In the genomic region with DNA sequence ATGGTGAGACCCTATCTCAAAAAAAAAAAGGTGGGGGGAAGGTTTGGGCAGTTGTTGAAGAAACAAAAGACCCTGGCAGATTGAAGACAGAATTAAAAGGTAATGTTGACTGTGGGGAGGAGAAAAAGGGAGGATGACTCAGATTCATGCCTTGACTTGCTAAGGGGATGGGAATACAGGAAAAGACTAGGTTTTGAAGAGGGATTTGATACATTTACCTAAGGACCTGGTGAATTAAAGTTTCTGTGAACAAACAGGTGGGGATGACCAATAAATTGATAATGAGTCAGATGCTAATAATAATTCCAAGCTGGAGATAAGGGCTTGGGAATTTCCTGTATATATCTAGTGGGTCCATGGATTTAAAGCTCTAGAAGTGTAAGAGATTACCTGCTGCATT, we compare ENCODE assay signal across 12 cellular contexts. TPM values are rescaled to one million over a fixed set of nuclear protein-coding genes. Genes with fewer than 3 reads are reported as not detected.
A peak's percentile ranks its signal among the peaks of the same experiment; 100 is the strongest.
DNase-seq lines count a peak whose midpoint lies in the region; FAIRE-seq and TF ChIP-seq lines count a peak whose summit lies in the region.
"Had no signal": no experiment of that assay in that cellular context is flagged by ENCODE, and none has a peak within 500 bp of the region (broad histone marks: within the 10 kb centered on the region; RNA-seq: fewer than 3 reads in every experiment).

No MANE protein-coding gene starts in this region.

- peak; percentile 51 for DNase-seq in HPDE6-E6E7 (ENCODE audit: extremely low spot score)
- peak; percentile 61 for DNase-seq in NCI-H69 (lab: John Stamatoyannopoulos, UW)
- peak; percentile 89 for DNase-seq in bronchial epithelial cell (ENCODE audit: low read depth)
- DNase-seq in type B pancreatic cell (ENCODE audit: extremely low spot score, unreplicated experiment): no peak
- DNase-seq in activated gamma-delta T cell (lab: John Stamatoyannopoulos, UW): no peak
- no peak for DNase-seq in NCI-H2081 treated with DMSO at 0.1 percent for 48 hours (lab: John Stamatoyannopoulos, UW)
- DNase-seq: BE2C; CD4-positive, alpha-beta memory T cell had no signal

- H3K27me3 ChIP-seq in bronchial epithelial cell (ENCODE audit: control insufficient read depth, insufficient read depth, low read length): no peaks in the 10 kb centered on the region
- H3K27me3 ChIP-seq: BE2C had no signal

- H3K27me3 Mint-ChIP-seq in type B pancreatic cell: no peaks in the 10 kb centered on the region

- TF ChIP-seq CTCF in bronchial epithelial cell (IDR thresholded peaks at IDR 0.05; ENCODE audit: insufficient read depth, low read length, severe bottlenecking): no peak
- no peak for TF ChIP-seq CTCF in type B pancreatic cell (conservative IDR thresholded peaks at IDR 0.05)

- H3K27ac Mint-ChIP-seq in type B pancreatic cell: peak overlapping the region; percentile 44
- H3K27ac Mint-ChIP-seq: CD4-positive, alpha-beta memory T cell had no signal

- H3K36me3 ChIP-seq in bronchial epithelial cell (ENCODE audit: control insufficient read depth, insufficient read depth, low read length): no peaks in the 10 kb centered on the region
- H3K36me3 ChIP-seq: BE2C, HAP-1 had no signal

- no peak for FAIRE-seq in bronchial epithelial cell (lab: Jason Lieb, UNC)
- FAIRE-seq: A549, H1 had no signal

- no peaks in the 10 kb centered on the region for H3K36me3 Mint-ChIP-seq in type B pancreatic cell
- H3K36me3 Mint-ChIP-seq: CD4-positive, alpha-beta memory T cell had no signal

- peaks cover 3% of the 10 kb centered on the region for H3K4me1 Mint-ChIP-seq in type B pancreatic cell (ENCODE audit: unreplicated experiment)
- H3K4me1 Mint-ChIP-seq: CD4-positive, alpha-beta memory T cell had no signal

- H3K4me3 ChIP-seq in bronchial epithelial cell (ENCODE audit: low read depth, low read length): no peak overlapping the region
- H3K4me3 ChIP-seq: A549, HAP-1 had no signal

- no peak overlapping the region for H3K4me3 Mint-ChIP-seq in type B pancreatic cell
- H3K4me3 Mint-ChIP-seq: CD4-positive, alpha-beta memory T cell had no signal

- peaks cover 5% of the 10 kb centered on the region for H3K9me3 Mint-ChIP-seq in type B pancreatic cell
- H3K9me3 Mint-ChIP-seq: CD4-positive, alpha-beta memory T cell had no signal

RNA-seq across cellular contexts. Expression of gene TTR, which starts 27.6 kb away (rescaled TPM):
- total RNA-seq in bronchial epithelial cell: not detected in 2 replicates
- total RNA-seq in type B pancreatic cell (ENCODE audit: low replicate concordance): 2,711 and 3,458 TPM in 2 replicates
- total RNA-seq: CD4-positive, alpha-beta memory T cell; Daoy; H1 had no signal

Comparison
In these comparisons a context has a peak if more than half of its experiments do, and no peak if none do; other contexts are left out.
1. DNase-seq: peak in HPDE6-E6E7 (single experiment), NCI-H69 (single experiment) and bronchial epithelial cell (single experiment); none in type B pancreatic cell (single experiment), activated gamma-delta T cell (single experiment) and NCI-H2081 treated with DMSO at 0.1 percent for 48 hours (single experiment).
2. RNA of gene TTR, which starts 27.6 kb away (total RNA-seq): 2,711 to 3,458 TPM in type B pancreatic cell; not detected in bronchial epithelial cell; every median in the first group is over 1,000 times any median in the second.